8 cellular contexts compared by ENCODE assay signal in genomic region chr9:15426019-15426418, GRCh38. TPM values are rescaled to one million over a fixed set of nuclear protein-coding genes. Genes with fewer than 3 reads are reported as not detected.
DNase-seq lines count a peak whose midpoint lies in the region; ATAC-seq lines count a peak whose summit lies in the region.
"Had no signal": no experiment of that assay in that cellular context is flagged by ENCODE, and none has a peak within 500 bp of the region (broad histone marks: within the 10 kb centered on the region; RNA-seq: fewer than 3 reads in every experiment).

No MANE protein-coding gene starts in this region.

- H3K9me3 Mint-ChIP-seq in naive thymus-derived CD4-positive, alpha-beta T cell = no peaks in the 10 kb centered on the region

- CTCF ChIA-PET in naive thymus-derived CD4-positive, alpha-beta T cell (lab: Charles Lee) = no interaction called here

- peaks cover 0 to 8% of the 10 kb centered on the region in 2 donors for H3K4me1 ChIP-seq in naive thymus-derived CD4-positive, alpha-beta T cell (ENCODE audit: control insufficient read depth in 2 of 2, insufficient read depth in 2 of 2, low read length in 2 of 2)

- intact Hi-C loops in naive thymus-derived CD4-positive, alpha-beta T cell (cut with micrococcal nuclease) = loop anchor here in 1 of 2 donors (10.0 kb wide), 1 partner anchor 49 kb away; no protein-coding TSS in a partner anchor

- no peaks in the 10 kb centered on the region for H3K27me3 ChIP-seq in naive thymus-derived CD4-positive, alpha-beta T cell (ENCODE audit: control insufficient read depth in 2 of 2, insufficient read depth in 2 of 2, low read length in 2 of 2)
- H3K27me3 ChIP-seq: cardiac muscle cell had no signal

- no peak for DNase-seq in naive thymus-derived CD4-positive, alpha-beta T cell
- DNase-seq in NCI-H446 (lab: John Stamatoyannopoulos, UW) (no peak), hypothalamus (lab: John Stamatoyannopoulos, UW) (no peak), cerebellar nuclear complex (lab: John Stamatoyannopoulos, UW) (no peak)

- no peak overlapping the region for H3K27ac ChIP-seq in naive thymus-derived CD4-positive, alpha-beta T cell (ENCODE audit: low read depth, low read length)
- H3K27ac ChIP-seq: cardiac muscle cell had no signal

- H3K27ac Mint-ChIP-seq in naive thymus-derived CD4-positive, alpha-beta T cell = peak overlapping the region in 1 of 9 donors; percentile 38

- H3K36me3 ChIP-seq in naive thymus-derived CD4-positive, alpha-beta T cell (ENCODE audit: control insufficient read depth in 2 of 3, insufficient read depth in 3 of 3, low read length in 3 of 3) = peaks cover 0 to 24% (median 0%) of the 10 kb centered on the region in 3 experiments

- H3K4me1 Mint-ChIP-seq in naive thymus-derived CD4-positive, alpha-beta T cell = peaks cover 48 to 81% (median 71%) of the 10 kb centered on the region in 7 donors

- H3K4me3 ChIP-seq in naive thymus-derived CD4-positive, alpha-beta T cell (ENCODE audit: low read length) = no peak overlapping the region
- H3K4me3 ChIP-seq: cardiac muscle cell had no signal

- H3K36me3 Mint-ChIP-seq in naive thymus-derived CD4-positive, alpha-beta T cell = peaks cover 13 to 33% (median 23%) of the 10 kb centered on the region in 5 donors

- H3K4me3 Mint-ChIP-seq in naive thymus-derived CD4-positive, alpha-beta T cell = peak overlapping the region in 9 of 10 donors; percentile 4 to 73 (median 35)

- H3K9me3 ChIP-seq in naive thymus-derived CD4-positive, alpha-beta T cell (ENCODE audit: control insufficient read depth in 2 of 3, low read length in 3 of 3) = no peaks in the 10 kb centered on the region

- POLR2A ChIA-PET in naive thymus-derived CD4-positive, alpha-beta T cell (lab: Charles Lee) = interaction anchor here (1.0 kb wide), 1 partner anchor 24 kb away, joined by 3 read pairs; no protein-coding TSS in a partner anchor

- ATAC-seq in GM18867 (IDR thresholded peaks at IDR 0.05; ENCODE audit: unreplicated experiment) = peak; percentile 16
- ATAC-seq in GM21723 (IDR thresholded peaks at IDR 0.05; ENCODE audit: unreplicated experiment) = peak; percentile 40
- ATAC-seq in HG03469 (IDR thresholded peaks at IDR 0.05; ENCODE audit: unreplicated experiment) = peak; percentile 40
- no peak for ATAC-seq in naive thymus-derived CD4-positive, alpha-beta T cell

- H3K27me3 Mint-ChIP-seq in naive thymus-derived CD4-positive, alpha-beta T cell = no peaks in the 10 kb centered on the region

RNA-seq across cellular contexts. Expression of gene SNAPC3, which starts 3.3 kb away (rescaled TPM):
- total RNA-seq in naive thymus-derived CD4-positive, alpha-beta T cell = 10 to 100 TPM; 11.9 to 44.4 (median 33.5) TPM
- polyA plus RNA-seq in naive thymus-derived CD4-positive, alpha-beta T cell = 10 to 100 TPM; 10.1 to 11.4 TPM
